Comparison of ENCODE assay signal across 2 cellular contexts in the genomic region with DNA sequence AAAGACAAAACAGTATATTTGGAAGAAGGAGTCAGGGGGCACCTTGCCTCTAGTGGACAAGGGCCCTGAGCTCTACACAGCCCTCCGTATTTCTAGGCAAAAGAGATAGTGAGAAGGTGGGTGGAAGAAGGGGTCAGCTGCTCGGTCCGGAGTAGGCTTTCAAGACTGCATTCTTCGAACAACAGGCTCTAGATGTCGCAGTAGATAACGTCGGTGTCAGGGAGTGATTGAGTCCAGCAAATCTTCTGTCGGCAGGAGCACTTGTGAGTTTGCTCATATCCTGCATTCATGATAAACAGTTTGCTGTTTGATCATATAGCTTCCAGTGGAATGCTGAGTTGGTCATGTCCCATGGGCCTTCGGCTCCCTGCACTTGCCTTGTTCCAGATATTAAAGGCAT.
TF ChIP-seq lines count a peak whose summit lies in the region.

No MANE protein-coding gene starts in this region.

TF ChIP-seq in IMR-90, 13 proteins besides CTCF, POLR2A, EP300 and RAD21:
- TF ChIP-seq MAFK (IDR thresholded peaks at IDR 0.05; ENCODE audit: low read depth, low read length), result no peak
- TF ChIP-seq SMC3 (IDR thresholded peaks at IDR 0.05; ENCODE audit: low read depth, low read length), result no peak
- TF ChIP-seq RFX5 (IDR thresholded peaks at IDR 0.05; ENCODE audit: low read depth, low read length), result no peak
- TF ChIP-seq RCOR1 (IDR thresholded peaks at IDR 0.05; ENCODE audit: insufficient replicate concordance, low read length), result no peak
- TF ChIP-seq MAZ (IDR thresholded peaks at IDR 0.05; ENCODE audit: borderline replicate concordance, low read depth, low read length), result no peak
- TF ChIP-seq MXI1 (IDR thresholded peaks at IDR 0.05; ENCODE audit: borderline replicate concordance, low read depth, low read length), result no peak
- TF ChIP-seq FOS (IDR thresholded peaks at IDR 0.05; ENCODE audit: low read depth, low read length), result no peak
- TF ChIP-seq, protein P1, sequence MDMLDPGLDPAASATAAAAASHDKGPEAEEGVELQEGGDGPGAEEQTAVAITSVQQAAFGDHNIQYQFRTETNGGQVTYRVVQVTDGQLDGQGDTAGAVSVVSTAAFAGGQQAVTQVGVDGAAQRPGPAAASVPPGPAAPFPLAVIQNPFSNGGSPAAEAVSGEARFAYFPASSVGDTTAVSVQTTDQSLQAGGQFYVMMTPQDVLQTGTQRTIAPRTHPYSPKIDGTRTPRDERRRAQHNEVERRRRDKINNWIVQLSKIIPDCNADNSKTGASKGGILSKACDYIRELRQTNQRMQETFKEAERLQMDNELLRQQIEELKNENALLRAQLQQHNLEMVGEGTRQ (IDR thresholded peaks at IDR 0.05; ENCODE audit: low read depth, low read length), result no peak
- no peak for TF ChIP-seq NFE2L2 (IDR thresholded peaks at IDR 0.05; ENCODE audit: low read depth, low read length)
- TF ChIP-seq, protein P2, sequence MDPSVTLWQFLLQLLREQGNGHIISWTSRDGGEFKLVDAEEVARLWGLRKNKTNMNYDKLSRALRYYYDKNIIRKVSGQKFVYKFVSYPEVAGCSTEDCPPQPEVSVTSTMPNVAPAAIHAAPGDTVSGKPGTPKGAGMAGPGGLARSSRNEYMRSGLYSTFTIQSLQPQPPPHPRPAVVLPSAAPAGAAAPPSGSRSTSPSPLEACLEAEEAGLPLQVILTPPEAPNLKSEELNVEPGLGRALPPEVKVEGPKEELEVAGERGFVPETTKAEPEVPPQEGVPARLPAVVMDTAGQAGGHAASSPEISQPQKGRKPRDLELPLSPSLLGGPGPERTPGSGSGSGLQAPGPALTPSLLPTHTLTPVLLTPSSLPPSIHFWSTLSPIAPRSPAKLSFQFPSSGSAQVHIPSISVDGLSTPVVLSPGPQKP (IDR thresholded peaks at IDR 0.05; ENCODE audit: borderline replicate concordance, low read depth, low read length), result no peak
- no peak for TF ChIP-seq BHLHE40 (IDR thresholded peaks at IDR 0.05; ENCODE audit: low read depth, low read length)
- TF ChIP-seq CEBPB (IDR thresholded peaks at IDR 0.05; ENCODE audit: low read depth, low read length), result no peak
- TF ChIP-seq CHD1 (IDR thresholded peaks at IDR 0.05; ENCODE audit: low read depth, low read length), result no peak

TF ChIP-seq in H1, 55 proteins besides CTCF, POLR2A, EP300 and RAD21:
- TF ChIP-seq BRCA1 (IDR thresholded peaks at IDR 0.05; ENCODE audit: low read depth, low read length) (no peak), E2F6 (IDR thresholded peaks at IDR 0.05) (no peak), MAFK (IDR thresholded peaks at IDR 0.05; ENCODE audit: low read depth, low read length) (no peak), NRF1 (IDR thresholded peaks at IDR 0.05; ENCODE audit: low read depth, low read length) (no peak), TCF12 (IDR thresholded peaks at IDR 0.05; ENCODE audit: low read depth, low read length) (no peak), CBX5 (IDR thresholded peaks at IDR 0.05; ENCODE audit: low read depth, low read length) (no peak), SP1 (IDR thresholded peaks at IDR 0.05; ENCODE audit: low read depth, low read length) (no peak), NANOG (IDR thresholded peaks at IDR 0.05; ENCODE audit: insufficient read depth, low read depth, low read length, poor library complexity, severe bottlenecking) (no peak), POLR2AphosphoS5 (IDR thresholded peaks at IDR 0.05; ENCODE audit: low read depth, low read length) (no peak), YY1 (IDR thresholded peaks at IDR 0.05; ENCODE audit: low read depth, low read length) (no peak), BACH1 (IDR thresholded peaks at IDR 0.05; ENCODE audit: low read length) (no peak)
- TF ChIP-seq, protein P3, sequence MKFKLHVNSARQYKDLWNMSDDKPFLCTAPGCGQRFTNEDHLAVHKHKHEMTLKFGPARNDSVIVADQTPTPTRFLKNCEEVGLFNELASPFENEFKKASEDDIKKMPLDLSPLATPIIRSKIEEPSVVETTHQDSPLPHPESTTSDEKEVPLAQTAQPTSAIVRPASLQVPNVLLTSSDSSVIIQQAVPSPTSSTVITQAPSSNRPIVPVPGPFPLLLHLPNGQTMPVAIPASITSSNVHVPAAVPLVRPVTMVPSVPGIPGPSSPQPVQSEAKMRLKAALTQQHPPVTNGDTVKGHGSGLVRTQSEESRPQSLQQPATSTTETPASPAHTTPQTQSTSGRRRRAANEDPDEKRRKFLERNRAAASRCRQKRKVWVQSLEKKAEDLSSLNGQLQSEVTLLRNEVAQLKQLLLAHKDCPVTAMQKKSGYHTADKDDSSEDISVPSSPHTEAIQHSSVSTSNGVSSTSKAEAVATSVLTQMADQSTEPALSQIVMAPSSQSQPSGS (IDR thresholded peaks at IDR 0.05; ENCODE audit: low read length), result no peak
